Comparison of ENCODE assay signal across 22 cellular contexts in genomic region chr17:80245566-80246265, GRCh38.
"Had no signal": no experiment of that assay in that cellular context is flagged by ENCODE, and none has a peak within 500 bp of the region (broad histone marks: within the 10 kb centered on the region; RNA-seq: fewer than 3 reads in every experiment).

No MANE protein-coding gene starts in this region.

- H2AFZ ChIP-seq: hepatocyte had no signal

- H3K9me3 Mint-ChIP-seq: activated T-helper 1 cell treated with anti-CD3 and anti-CD28 coated beads, Interleukin-12 subunit alpha, Interleukin-12 subunit beta, Interleukin-2, Interleukin-4 antibody, amounts not matched to agents 30 ng/mL and 10 ng/mL and 1 ng/mL, durations not matched to agents 14 hours and 24 hours and 36 hours; effector memory CD8-positive, alpha-beta T cell; memory B cell; natural killer cell had no signal

- H3K36me3 Mint-ChIP-seq: memory B cell, natural killer cell had no signal

- H3K4me1 ChIP-seq: gastroesophageal sphincter, pancreas, prostate gland, testis, transverse colon had no signal

- H3K4me3 Mint-ChIP-seq: activated T-helper 1 cell treated with anti-CD3 and anti-CD28 coated beads, Interleukin-12 subunit alpha, Interleukin-12 subunit beta, Interleukin-2, Interleukin-4 antibody, amounts not matched to agents 30 ng/mL and 10 ng/mL and 1 ng/mL, durations not matched to agents 14 hours and 24 hours and 36 hours; effector memory CD8-positive, alpha-beta T cell; memory B cell; natural killer cell had no signal

- H3K4me2 ChIP-seq: hepatocyte had no signal

- ATAC-seq: effector memory CD8-positive, alpha-beta T cell; gastroesophageal sphincter; natural killer cell; pancreas; stimulated activated naive CD8-positive, alpha-beta T cell treated with anti-CD3 and anti-CD28 coated beads, Interleukin-15, Interleukin-2, amounts not matched to agents 100 U/mL and 50 U/mL, for 24 hours had no signal

- H3K27ac ChIP-seq: brain microvascular endothelial cell, gastroesophageal sphincter, hepatocyte, pancreas, prostate gland, testis, transverse colon had no signal

- DNase-seq: activated CD4-positive, alpha-beta T cell treated with anti-CD3 and anti-CD28 coated beads for 4 hours; activated CD4-positive, alpha-beta T cell treated with anti-CD3 and anti-CD28 coated beads, Interleukin-2, amount 50 U/mL, for 4 hours; activated CD8-positive, alpha-beta memory T cell treated with anti-CD3 and anti-CD28 coated beads, Interleukin-2, amount 50 U/mL, for 4 hours; activated gamma-delta T cell; activated naive CD4-positive, alpha-beta T cell treated with anti-CD3 and anti-CD28 coated beads, Interleukin-2, amount 50 U/mL, for 16 hours; activated T-cell treated with anti-CD3 and anti-CD28 coated beads, Interleukin-2, amount 50 U/mL, for 1 hour; amniotic stem cell; brain microvascular endothelial cell; cortex of kidney; effector memory CD8-positive, alpha-beta T cell; midbrain; natural killer cell; stimulated activated CD4-positive, alpha-beta T cell treated with anti-CD3 and anti-CD28 coated beads, Interleukin-2, amount 100 ng/mL, for 48 hours; stimulated activated naive CD8-positive, alpha-beta T cell treated with anti-CD3 and anti-CD28 coated beads, Interleukin-15, Interleukin-2, amounts not matched to agents 100 U/mL and 50 U/mL, for 24 hours; testis; transverse colon had no signal

- H3K4me1 Mint-ChIP-seq: memory B cell, natural killer cell had no signal

- H3K4me3 ChIP-seq: gastroesophageal sphincter, hepatocyte, pancreas, prostate gland, testis, transverse colon had no signal

- H3K79me2 ChIP-seq: hepatocyte had no signal

- H3K27me3 Mint-ChIP-seq: effector memory CD8-positive, alpha-beta T cell; memory B cell had no signal

- H3K27me3 ChIP-seq: brain microvascular endothelial cell, gastroesophageal sphincter, hepatocyte, pancreas, testis, transverse colon had no signal

- H3K27ac Mint-ChIP-seq: activated T-helper 1 cell treated with anti-CD3 and anti-CD28 coated beads, Interleukin-12 subunit alpha, Interleukin-12 subunit beta, Interleukin-2, Interleukin-4 antibody, amounts not matched to agents 30 ng/mL and 10 ng/mL and 1 ng/mL, durations not matched to agents 14 hours and 24 hours and 36 hours; effector memory CD8-positive, alpha-beta T cell; memory B cell had no signal

- H3K9me3 ChIP-seq: gastroesophageal sphincter, pancreas, prostate gland, testis, transverse colon had no signal
